Comparison of ENCODE assay signal across 1 cellular context in genomic region chr17:39097537-39097936, GRCh38.
TF ChIP-seq lines count a peak whose summit lies in the region.

No MANE protein-coding gene starts in this region.

TF ChIP-seq in HEK293, 187 proteins besides CTCF, POLR2A, EP300 and RAD21 (continued from another document and continues in another):
- TF ChIP-seq ZBTB11 (tag by site-specific recombination; conservative IDR thresholded peaks at IDR 0.05; ENCODE audit: low read depth) (peak; percentile 54; the same call in 1 of the 2 replicates), HIC1 (tag by site-specific recombination; IDR thresholded peaks at IDR 0.05) (no peak), MZF1 (tag by site-specific recombination; IDR thresholded peaks at IDR 0.05; ENCODE audit: borderline replicate concordance) (no peak), REST (tag by site-specific recombination; IDR thresholded peaks at IDR 0.05) (peak; percentile 53), ZNF580 (tag by site-specific recombination; IDR thresholded peaks at IDR 0.05) (no peak), KLF8 (tag by site-specific recombination; IDR thresholded peaks at IDR 0.05) (no peak), YY2 (tag by site-specific recombination; IDR thresholded peaks at IDR 0.05) (no peak), ZNF791 (tag by site-specific recombination; IDR thresholded peaks at IDR 0.05) (no peak), ZNF19 (tag by site-specific recombination; IDR thresholded peaks at IDR 0.05; ENCODE audit: low read depth) (no peak), ZFHX2 (tag by site-specific recombination; conservative IDR thresholded peaks at IDR 0.05) (no peak), ZNF292 (tag by site-specific recombination; IDR thresholded peaks at IDR 0.05; ENCODE audit: borderline replicate concordance, low read depth) (no peak), ZBTB8A (tag by site-specific recombination; IDR thresholded peaks at IDR 0.05) (peak; percentile 48; the same call in 1 of the 2 replicates), BCL11A (tag by site-specific recombination; IDR thresholded peaks at IDR 0.05; ENCODE audit: low read depth) (no peak), TRIM28 (IDR thresholded peaks at IDR 0.05; ENCODE audit: borderline replicate concordance, low read length) (no peak), ZNF518A (tag by site-specific recombination; conservative IDR thresholded peaks at IDR 0.05; ENCODE audit: low read depth) (peak; percentile 75), SCRT2 (tag by site-specific recombination; IDR thresholded peaks at IDR 0.05) (no peak), ZBTB44 (tag by site-specific recombination; IDR thresholded peaks at IDR 0.05) (no peak), ZNF138 (tag by site-specific recombination; IDR thresholded peaks at IDR 0.05; ENCODE audit: borderline replicate concordance) (0 out of 2 replicates have a peak, but pooled peaks have one; percentile 12), ZNF560 (tag by site-specific recombination; IDR thresholded peaks at IDR 0.05; ENCODE audit: borderline replicate concordance) (0 out of 2 replicates have a peak, but pooled peaks have one; percentile 21), ZNF548 (tag by site-specific recombination; IDR thresholded peaks at IDR 0.05) (no peak), ZNF555 (tag by site-specific recombination; conservative IDR thresholded peaks at IDR 0.05) (peak; percentile 36), ZNF174 (tag by site-specific recombination; IDR thresholded peaks at IDR 0.05) (no peak), ZFP69B (tag by site-specific recombination; IDR thresholded peaks at IDR 0.05) (no peak), ZNF433 (tag by site-specific recombination; IDR thresholded peaks at IDR 0.05; ENCODE audit: low read depth) (peak; percentile 58; the same call in 1 of the 2 replicates), ZNF510 (tag by site-specific recombination; IDR thresholded peaks at IDR 0.05; ENCODE audit: insufficient replicate concordance) (no peak), BCL6B (tag by site-specific recombination; IDR thresholded peaks at IDR 0.05) (no peak)
- TF ChIP-seq, protein P1, sequence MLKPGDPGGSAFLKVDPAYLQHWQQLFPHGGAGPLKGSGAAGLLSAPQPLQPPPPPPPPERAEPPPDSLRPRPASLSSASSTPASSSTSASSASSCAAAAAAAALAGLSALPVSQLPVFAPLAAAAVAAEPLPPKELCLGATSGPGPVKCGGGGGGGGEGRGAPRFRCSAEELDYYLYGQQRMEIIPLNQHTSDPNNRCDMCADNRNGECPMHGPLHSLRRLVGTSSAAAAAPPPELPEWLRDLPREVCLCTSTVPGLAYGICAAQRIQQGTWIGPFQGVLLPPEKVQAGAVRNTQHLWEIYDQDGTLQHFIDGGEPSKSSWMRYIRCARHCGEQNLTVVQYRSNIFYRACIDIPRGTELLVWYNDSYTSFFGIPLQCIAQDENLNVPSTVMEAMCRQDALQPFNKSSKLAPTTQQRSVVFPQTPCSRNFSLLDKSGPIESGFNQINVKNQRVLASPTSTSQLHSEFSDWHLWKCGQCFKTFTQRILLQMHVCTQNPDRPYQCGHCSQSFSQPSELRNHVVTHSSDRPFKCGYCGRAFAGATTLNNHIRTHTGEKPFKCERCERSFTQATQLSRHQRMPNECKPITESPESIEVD (tag by site-specific recombination; IDR thresholded peaks at IDR 0.05) = no peak
- TF ChIP-seq, protein P2, sequence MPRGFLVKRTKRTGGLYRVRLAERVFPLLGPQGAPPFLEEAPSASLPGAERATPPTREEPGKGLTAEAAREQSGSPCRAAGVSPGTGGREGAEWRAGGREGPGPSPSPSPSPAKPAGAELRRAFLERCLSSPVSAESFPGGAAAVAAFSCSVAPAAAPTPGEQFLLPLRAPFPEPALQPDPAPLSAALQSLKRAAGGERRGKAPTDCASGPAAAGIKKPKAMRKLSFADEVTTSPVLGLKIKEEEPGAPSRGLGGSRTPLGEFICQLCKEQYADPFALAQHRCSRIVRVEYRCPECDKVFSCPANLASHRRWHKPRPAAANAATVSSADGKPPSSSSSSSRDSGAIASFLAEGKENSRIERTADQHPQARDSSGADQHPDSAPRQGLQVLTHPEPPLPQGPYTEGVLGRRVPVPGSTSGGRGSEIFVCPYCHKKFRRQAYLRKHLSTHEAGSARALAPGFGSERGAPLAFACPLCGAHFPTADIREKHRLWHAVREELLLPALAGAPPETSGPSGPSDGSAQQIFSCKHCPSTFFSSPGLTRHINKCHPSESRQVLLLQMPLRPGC (tag by site-specific recombination; IDR thresholded peaks at IDR 0.05) = no peak
- TF ChIP-seq, protein P3, sequence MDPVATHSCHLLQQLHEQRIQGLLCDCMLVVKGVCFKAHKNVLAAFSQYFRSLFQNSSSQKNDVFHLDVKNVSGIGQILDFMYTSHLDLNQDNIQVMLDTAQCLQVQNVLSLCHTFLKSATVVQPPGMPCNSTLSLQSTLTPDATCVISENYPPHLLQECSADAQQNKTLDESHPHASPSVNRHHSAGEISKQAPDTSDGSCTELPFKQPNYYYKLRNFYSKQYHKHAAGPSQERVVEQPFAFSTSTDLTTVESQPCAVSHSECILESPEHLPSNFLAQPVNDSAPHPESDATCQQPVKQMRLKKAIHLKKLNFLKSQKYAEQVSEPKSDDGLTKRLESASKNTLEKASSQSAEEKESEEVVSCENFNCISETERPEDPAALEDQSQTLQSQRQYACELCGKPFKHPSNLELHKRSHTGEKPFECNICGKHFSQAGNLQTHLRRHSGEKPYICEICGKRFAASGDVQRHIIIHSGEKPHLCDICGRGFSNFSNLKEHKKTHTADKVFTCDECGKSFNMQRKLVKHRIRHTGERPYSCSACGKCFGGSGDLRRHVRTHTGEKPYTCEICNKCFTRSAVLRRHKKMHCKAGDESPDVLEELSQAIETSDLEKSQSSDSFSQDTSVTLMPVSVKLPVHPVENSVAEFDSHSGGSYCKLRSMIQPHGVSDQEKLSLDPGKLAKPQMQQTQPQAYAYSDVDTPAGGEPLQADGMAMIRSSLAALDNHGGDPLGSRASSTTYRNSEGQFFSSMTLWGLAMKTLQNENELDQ (tag by site-specific recombination; IDR thresholded peaks at IDR 0.05; ENCODE audit: low read depth) = no peak
